1 cellular context compared by ENCODE assay signal in the genomic region with DNA sequence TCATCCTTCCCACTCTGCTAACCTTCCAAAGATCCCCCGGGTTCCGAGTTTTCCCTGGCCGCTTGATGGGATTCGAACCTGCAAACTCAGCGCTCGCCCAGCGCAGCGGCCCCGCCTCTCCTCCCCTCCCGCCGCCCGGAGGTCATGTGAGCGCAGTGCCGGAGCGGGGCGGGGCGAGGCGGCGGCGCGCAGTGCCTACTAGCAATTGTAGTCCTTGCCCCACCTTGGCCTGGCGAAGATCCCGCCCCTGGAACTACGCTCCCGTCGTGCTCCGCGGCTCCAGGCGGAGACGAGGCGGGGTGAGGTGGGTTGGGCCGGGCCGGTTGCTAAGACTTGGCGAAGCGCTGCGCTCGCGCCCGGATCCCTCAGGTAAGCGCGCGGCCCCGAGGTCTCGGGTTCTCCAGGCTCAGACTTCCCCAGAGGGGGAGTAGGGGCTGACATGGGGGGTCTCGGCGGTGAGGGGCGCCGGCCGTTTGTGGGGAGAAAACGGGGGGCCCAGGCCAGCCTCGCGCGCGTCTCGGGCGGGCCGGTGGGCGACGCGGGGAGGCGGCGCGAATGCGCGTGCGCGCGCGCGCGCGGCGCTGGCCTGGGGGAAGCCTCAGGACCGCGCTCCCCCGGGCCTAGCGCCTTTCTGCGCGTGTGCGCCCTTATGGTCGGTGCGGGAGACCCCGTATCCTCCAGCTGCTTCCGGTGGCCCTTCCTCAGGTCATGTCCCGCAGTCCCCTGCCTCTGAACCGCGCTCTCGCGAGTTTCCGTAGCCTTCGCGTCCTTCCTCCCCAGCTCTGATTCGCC.
A peak's percentile ranks its signal among the peaks of the same experiment; 100 is the strongest.
TF ChIP-seq lines count a peak whose summit lies in the region.

A gene (plus strand): TSS at position 329 of the 792 bp plus-strand sequence. CDS start 6,649 bp downstream, outside the sequence.
A gene with protein sequence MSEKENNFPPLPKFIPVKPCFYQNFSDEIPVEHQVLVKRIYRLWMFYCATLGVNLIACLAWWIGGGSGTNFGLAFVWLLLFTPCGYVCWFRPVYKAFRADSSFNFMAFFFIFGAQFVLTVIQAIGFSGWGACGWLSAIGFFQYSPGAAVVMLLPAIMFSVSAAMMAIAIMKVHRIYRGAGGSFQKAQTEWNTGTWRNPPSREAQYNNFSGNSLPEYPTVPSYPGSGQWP (plus strand): TSS at position 329 of the 792 bp plus-strand sequence. CDS start 9,621 bp downstream, outside the sequence.

TF ChIP-seq in HepG2, 621 proteins besides CTCF, POLR2A, EP300 and RAD21 (continued from another document and continues in another):
- TF ChIP-seq SOX13 (IDR thresholded peaks at IDR 0.05), result no peak
- TF ChIP-seq SOX13 (CRISPR knock-in tag; conservative IDR thresholded peaks at IDR 0.05 in 1 of 2, IDR thresholded peaks at IDR 0.05 in 1 of 2), result 0 out of 4 replicates have a peak, but pooled peaks of 1 of the 2 experiments have one; percentile 4
- peak; percentile 51; the same call in 1 of the 2 replicates for TF ChIP-seq ZNF180 (CRISPR knock-in tag; IDR thresholded peaks at IDR 0.05; ENCODE audit: borderline replicate concordance, low read depth)
- TF ChIP-seq GPN1 (CRISPR knock-in tag; IDR thresholded peaks at IDR 0.05; ENCODE audit: borderline replicate concordance), result no peak
- TF ChIP-seq ZSCAN20 (CRISPR knock-in tag; IDR thresholded peaks at IDR 0.05; ENCODE audit: borderline replicate concordance), result peak; percentile 58; the same call in 1 of the 2 replicates
- no peak for TF ChIP-seq TRIM24 (CRISPR knock-in tag; IDR thresholded peaks at IDR 0.05)
- TF ChIP-seq, protein P1, sequence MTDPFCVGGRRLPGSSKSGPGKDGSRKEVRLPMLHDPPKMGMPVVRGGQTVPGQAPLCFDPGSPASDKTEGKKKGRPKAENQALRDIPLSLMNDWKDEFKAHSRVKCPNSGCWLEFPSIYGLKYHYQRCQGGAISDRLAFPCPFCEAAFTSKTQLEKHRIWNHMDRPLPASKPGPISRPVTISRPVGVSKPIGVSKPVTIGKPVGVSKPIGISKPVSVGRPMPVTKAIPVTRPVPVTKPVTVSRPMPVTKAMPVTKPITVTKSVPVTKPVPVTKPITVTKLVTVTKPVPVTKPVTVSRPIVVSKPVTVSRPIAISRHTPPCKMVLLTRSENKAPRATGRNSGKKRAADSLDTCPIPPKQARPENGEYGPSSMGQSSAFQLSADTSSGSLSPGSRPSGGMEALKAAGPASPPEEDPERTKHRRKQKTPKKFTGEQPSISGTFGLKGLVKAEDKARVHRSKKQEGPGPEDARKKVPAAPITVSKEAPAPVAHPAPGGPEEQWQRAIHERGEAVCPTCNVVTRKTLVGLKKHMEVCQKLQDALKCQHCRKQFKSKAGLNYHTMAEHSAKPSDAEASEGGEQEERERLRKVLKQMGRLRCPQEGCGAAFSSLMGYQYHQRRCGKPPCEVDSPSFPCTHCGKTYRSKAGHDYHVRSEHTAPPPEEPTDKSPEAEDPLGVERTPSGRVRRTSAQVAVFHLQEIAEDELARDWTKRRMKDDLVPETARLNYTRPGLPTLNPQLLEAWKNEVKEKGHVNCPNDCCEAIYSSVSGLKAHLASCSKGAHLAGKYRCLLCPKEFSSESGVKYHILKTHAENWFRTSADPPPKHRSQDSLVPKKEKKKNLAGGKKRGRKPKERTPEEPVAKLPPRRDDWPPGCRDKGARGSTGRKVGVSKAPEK (CRISPR knock-in tag; IDR thresholded peaks at IDR 0.05; ENCODE audit: borderline replicate concordance), result no peak
- peak; percentile 75; the same call in 1 of the 2 replicates for TF ChIP-seq ZNF34 (CRISPR knock-in tag; IDR thresholded peaks at IDR 0.05; ENCODE audit: borderline replicate concordance)
- TF ChIP-seq, protein P2, sequence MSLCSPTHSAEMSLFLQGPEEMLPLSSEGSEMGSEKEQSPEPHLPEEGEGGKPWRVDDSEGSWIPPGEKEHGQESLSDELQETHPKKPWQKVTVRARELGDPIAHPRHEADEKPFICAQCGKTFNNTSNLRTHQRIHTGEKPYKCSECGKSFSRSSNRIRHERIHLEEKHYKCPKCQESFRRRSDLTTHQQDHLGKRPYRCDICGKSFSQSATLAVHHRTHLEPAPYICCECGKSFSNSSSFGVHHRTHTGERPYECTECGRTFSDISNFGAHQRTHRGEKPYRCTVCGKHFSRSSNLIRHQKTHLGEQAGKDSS (CRISPR knock-in tag; IDR thresholded peaks at IDR 0.05; ENCODE audit: borderline replicate concordance, low read depth), result 0 out of 2 replicates have a peak, but pooled peaks have one; percentile 20
- no peak for TF ChIP-seq DR1 (CRISPR knock-in tag; IDR thresholded peaks at IDR 0.05)
- peak; percentile 52; the same call in 1 of the 2 replicates for TF ChIP-seq KMT2B (CRISPR knock-in tag; IDR thresholded peaks at IDR 0.05)
- TF ChIP-seq ZNF782 (CRISPR knock-in tag; IDR thresholded peaks at IDR 0.05; ENCODE audit: borderline replicate concordance), result no peak; the same call in 1 of the 2 replicates
- peak; percentile 77 for TF ChIP-seq POLR2AphosphoS5 (IDR thresholded peaks at IDR 0.05; ENCODE audit: low read depth, low read length)
- TF ChIP-seq, protein P3, sequence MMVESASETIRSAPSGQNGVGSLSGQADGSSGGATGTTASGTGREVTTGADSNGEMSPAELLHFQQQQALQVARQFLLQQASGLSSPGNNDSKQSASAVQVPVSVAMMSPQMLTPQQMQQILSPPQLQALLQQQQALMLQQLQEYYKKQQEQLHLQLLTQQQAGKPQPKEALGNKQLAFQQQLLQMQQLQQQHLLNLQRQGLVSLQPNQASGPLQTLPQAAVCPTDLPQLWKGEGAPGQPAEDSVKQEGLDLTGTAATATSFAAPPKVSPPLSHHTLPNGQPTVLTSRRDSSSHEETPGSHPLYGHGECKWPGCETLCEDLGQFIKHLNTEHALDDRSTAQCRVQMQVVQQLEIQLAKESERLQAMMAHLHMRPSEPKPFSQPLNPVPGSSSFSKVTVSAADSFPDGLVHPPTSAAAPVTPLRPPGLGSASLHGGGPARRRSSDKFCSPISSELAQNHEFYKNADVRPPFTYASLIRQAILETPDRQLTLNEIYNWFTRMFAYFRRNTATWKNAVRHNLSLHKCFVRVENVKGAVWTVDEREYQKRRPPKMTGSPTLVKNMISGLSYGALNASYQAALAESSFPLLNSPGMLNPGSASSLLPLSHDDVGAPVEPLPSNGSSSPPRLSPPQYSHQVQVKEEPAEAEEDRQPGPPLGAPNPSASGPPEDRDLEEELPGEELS (CRISPR knock-in tag; IDR thresholded peaks at IDR 0.05), result no peak; the same call in 1 of the 2 replicates
- TF ChIP-seq SALL1 (CRISPR knock-in tag; IDR thresholded peaks at IDR 0.05), result peak; percentile 54
- TF ChIP-seq KDM1A (CRISPR knock-in tag; IDR thresholded peaks at IDR 0.05), result 0 out of 2 replicates have a peak, but pooled peaks have one; percentile 48
- no peak for TF ChIP-seq ZNF652 (CRISPR knock-in tag; IDR thresholded peaks at IDR 0.05; ENCODE audit: borderline replicate concordance, low read depth)
- TF ChIP-seq, protein P4, sequence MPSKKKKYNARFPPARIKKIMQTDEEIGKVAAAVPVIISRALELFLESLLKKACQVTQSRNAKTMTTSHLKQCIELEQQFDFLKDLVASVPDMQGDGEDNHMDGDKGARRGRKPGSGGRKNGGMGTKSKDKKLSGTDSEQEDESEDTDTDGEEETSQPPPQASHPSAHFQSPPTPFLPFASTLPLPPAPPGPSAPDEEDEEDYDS (CRISPR knock-in tag; IDR thresholded peaks at IDR 0.05), result peak; percentile 71
- no peak for TF ChIP-seq EED (CRISPR knock-in tag; IDR thresholded peaks at IDR 0.05)
- TF ChIP-seq ZNF773 (CRISPR knock-in tag; IDR thresholded peaks at IDR 0.05; ENCODE audit: borderline replicate concordance), result 0 out of 2 replicates have a peak, but pooled peaks have one; percentile 29
- TF ChIP-seq, protein P5, sequence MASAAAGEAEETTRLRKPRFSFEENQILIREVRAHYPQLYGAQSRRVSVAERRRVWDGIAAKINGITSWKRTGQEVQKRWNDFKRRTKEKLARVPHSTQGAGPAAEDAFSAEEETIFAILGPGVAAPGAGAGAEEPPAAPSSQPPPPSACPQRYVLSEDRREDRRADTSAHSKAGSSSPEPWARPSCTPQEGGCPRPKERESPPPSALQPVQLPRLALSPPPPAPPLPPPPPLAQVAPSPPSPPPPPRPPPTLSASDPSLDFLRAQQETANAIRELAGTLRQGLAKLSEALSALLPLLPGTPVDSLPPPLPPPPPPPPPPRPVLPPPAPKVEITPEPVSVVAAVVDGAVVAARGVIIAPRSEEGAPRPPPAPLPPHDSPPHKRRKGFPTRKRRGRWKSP (CRISPR knock-in tag; IDR thresholded peaks at IDR 0.05), result peak; percentile 85; the same call in 1 of the 2 replicates
- 0 out of 2 replicates have a peak, but pooled peaks have one; percentile 46 for TF ChIP-seq ZNF446 (CRISPR knock-in tag; IDR thresholded peaks at IDR 0.05)
- TF ChIP-seq AKAP8 (CRISPR knock-in tag; IDR thresholded peaks at IDR 0.05), result no peak
- TF ChIP-seq, protein P6, sequence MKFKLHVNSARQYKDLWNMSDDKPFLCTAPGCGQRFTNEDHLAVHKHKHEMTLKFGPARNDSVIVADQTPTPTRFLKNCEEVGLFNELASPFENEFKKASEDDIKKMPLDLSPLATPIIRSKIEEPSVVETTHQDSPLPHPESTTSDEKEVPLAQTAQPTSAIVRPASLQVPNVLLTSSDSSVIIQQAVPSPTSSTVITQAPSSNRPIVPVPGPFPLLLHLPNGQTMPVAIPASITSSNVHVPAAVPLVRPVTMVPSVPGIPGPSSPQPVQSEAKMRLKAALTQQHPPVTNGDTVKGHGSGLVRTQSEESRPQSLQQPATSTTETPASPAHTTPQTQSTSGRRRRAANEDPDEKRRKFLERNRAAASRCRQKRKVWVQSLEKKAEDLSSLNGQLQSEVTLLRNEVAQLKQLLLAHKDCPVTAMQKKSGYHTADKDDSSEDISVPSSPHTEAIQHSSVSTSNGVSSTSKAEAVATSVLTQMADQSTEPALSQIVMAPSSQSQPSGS (CRISPR knock-in tag; IDR thresholded peaks at IDR 0.05), result no peak
- TF ChIP-seq, protein P7, sequence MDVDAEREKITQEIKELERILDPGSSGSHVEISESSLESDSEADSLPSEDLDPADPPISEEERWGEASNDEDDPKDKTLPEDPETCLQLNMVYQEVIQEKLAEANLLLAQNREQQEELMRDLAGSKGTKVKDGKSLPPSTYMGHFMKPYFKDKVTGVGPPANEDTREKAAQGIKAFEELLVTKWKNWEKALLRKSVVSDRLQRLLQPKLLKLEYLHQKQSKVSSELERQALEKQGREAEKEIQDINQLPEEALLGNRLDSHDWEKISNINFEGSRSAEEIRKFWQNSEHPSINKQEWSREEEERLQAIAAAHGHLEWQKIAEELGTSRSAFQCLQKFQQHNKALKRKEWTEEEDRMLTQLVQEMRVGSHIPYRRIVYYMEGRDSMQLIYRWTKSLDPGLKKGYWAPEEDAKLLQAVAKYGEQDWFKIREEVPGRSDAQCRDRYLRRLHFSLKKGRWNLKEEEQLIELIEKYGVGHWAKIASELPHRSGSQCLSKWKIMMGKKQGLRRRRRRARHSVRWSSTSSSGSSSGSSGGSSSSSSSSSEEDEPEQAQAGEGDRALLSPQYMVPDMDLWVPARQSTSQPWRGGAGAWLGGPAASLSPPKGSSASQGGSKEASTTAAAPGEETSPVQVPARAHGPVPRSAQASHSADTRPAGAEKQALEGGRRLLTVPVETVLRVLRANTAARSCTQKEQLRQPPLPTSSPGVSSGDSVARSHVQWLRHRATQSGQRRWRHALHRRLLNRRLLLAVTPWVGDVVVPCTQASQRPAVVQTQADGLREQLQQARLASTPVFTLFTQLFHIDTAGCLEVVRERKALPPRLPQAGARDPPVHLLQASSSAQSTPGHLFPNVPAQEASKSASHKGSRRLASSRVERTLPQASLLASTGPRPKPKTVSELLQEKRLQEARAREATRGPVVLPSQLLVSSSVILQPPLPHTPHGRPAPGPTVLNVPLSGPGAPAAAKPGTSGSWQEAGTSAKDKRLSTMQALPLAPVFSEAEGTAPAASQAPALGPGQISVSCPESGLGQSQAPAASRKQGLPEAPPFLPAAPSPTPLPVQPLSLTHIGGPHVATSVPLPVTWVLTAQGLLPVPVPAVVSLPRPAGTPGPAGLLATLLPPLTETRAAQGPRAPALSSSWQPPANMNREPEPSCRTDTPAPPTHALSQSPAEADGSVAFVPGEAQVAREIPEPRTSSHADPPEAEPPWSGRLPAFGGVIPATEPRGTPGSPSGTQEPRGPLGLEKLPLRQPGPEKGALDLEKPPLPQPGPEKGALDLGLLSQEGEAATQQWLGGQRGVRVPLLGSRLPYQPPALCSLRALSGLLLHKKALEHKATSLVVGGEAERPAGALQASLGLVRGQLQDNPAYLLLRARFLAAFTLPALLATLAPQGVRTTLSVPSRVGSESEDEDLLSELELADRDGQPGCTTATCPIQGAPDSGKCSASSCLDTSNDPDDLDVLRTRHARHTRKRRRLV (CRISPR knock-in tag; IDR thresholded peaks at IDR 0.05), result no peak
- TF ChIP-seq KLF16 (CRISPR knock-in tag; IDR thresholded peaks at IDR 0.05), result peak in 1 of 2 experiments; percentile 43; a peak in 1 of 4 replicates
- TF ChIP-seq CENPX (CRISPR knock-in tag; IDR thresholded peaks at IDR 0.05), result no peak
- peak; percentile 76; the same call in 1 of the 2 replicates for TF ChIP-seq HDAC2 (CRISPR knock-in tag; IDR thresholded peaks at IDR 0.05)
- TF ChIP-seq, protein P8, sequence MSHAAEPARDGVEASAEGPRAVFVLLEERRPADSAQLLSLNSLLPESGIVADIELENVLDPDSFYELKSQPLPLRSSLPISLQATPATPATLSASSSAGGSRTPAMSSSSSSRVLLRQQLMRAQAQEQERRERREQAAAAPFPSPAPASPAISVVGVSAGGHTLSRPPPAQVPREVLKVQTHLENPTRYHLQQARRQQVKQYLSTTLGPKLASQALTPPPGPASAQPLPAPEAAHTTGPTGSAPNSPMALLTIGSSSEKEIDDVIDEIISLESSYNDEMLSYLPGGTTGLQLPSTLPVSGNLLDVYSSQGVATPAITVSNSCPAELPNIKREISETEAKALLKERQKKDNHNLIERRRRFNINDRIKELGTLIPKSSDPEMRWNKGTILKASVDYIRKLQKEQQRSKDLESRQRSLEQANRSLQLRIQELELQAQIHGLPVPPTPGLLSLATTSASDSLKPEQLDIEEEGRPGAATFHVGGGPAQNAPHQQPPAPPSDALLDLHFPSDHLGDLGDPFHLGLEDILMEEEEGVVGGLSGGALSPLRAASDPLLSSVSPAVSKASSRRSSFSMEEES (CRISPR knock-in tag; IDR thresholded peaks at IDR 0.05), result peak; percentile 97
- peak; percentile 33; the same call in 1 of the 2 replicates for TF ChIP-seq ZNF331 (CRISPR knock-in tag; IDR thresholded peaks at IDR 0.05)
